ENCODE assay signal across 7 cellular contexts in genomic region chr15:79310985-79311900, GRCh38. TPM values are rescaled to one million over a fixed set of nuclear protein-coding genes. Genes with fewer than 3 reads are reported as not detected.
DNase-seq lines count a peak whose midpoint lies in the region; ATAC-seq, FAIRE-seq and TF ChIP-seq lines count a peak whose summit lies in the region.

Gene TMED3, plus strand, starts transcription at chr15:79311112. Its CDS starts 138 bp downstream, at chr15:79311250.

- peak within 1 kb of the TSS; percentile 95 for H3K4me2 ChIP-seq in astrocyte (ENCODE audit: low read length)

- H3K27ac ChIP-seq in astrocyte (ENCODE audit: low read depth, low read length): peak within 1 kb of the TSS; percentile 67

- H3K36me3 ChIP-seq in astrocyte (ENCODE audit: insufficient read depth, low read length): peaks cover 25% of the 10 kb centered on the region

- H3K27ac Mint-ChIP-seq in T-helper 2 cell treated with Interferon-gamma antibody and Interleukin-4, amounts not matched to agents 5 μg/mL and 100 μg/mL, for 36 hours: peak within 1 kb of the TSS; percentile 78
- H3K27ac Mint-ChIP-seq in astrocyte (ENCODE audit: unreplicated experiment): peak within 1 kb of the TSS; percentile 63

- H4K20me1 ChIP-seq in astrocyte (ENCODE audit: insufficient read depth, low read length): peaks cover 43% of the 10 kb centered on the region

- peaks cover 25% of the 10 kb centered on the region for H3K27me3 Mint-ChIP-seq in T-helper 2 cell treated with Interferon-gamma antibody and Interleukin-4, amounts not matched to agents 5 μg/mL and 100 μg/mL, for 36 hours (ENCODE audit: low read depth)
- H3K27me3 Mint-ChIP-seq in astrocyte (ENCODE audit: low read depth, unreplicated experiment): peaks cover 21% of the 10 kb centered on the region

- peaks cover 24% of the 10 kb centered on the region for H3K4me1 Mint-ChIP-seq in T-helper 2 cell treated with Interferon-gamma antibody and Interleukin-4, amounts not matched to agents 5 μg/mL and 100 μg/mL, for 36 hours (ENCODE audit: low read depth)
- H3K4me1 Mint-ChIP-seq in astrocyte (ENCODE audit: low read depth, unreplicated experiment): peaks cover 12% of the 10 kb centered on the region

- H2AFZ ChIP-seq in astrocyte (ENCODE audit: low read depth, low read length): peak within 1 kb of the TSS; percentile 97

- peak within 1 kb of the TSS; percentile 94 for H3K4me3 Mint-ChIP-seq in T-helper 2 cell treated with Interferon-gamma antibody and Interleukin-4, amounts not matched to agents 5 μg/mL and 100 μg/mL, for 36 hours
- peak within 1 kb of the TSS; percentile 96 for H3K4me3 Mint-ChIP-seq in astrocyte (ENCODE audit: unreplicated experiment)

- peaks cover 13% of the 10 kb centered on the region for H3K4me1 ChIP-seq in astrocyte (ENCODE audit: insufficient read depth, low read length)

- no peak for FAIRE-seq in astrocyte (lab: Jason Lieb, UNC)

- H3K9me3 ChIP-seq in astrocyte (ENCODE audit: insufficient read depth, low read depth, low read length): no peaks in the 10 kb centered on the region

- ATAC-seq in GM18499 (IDR thresholded peaks at IDR 0.05; ENCODE audit: insufficient read depth, unreplicated experiment) (peak; percentile 53), HG02870 (IDR thresholded peaks at IDR 0.05; ENCODE audit: unreplicated experiment) (peak; percentile 74)

- peaks cover 33% of the 10 kb centered on the region for H3K36me3 Mint-ChIP-seq in T-helper 2 cell treated with Interferon-gamma antibody and Interleukin-4, amounts not matched to agents 5 μg/mL and 100 μg/mL, for 36 hours (ENCODE audit: low read depth)
- H3K36me3 Mint-ChIP-seq in astrocyte (ENCODE audit: low read depth, unreplicated experiment): peaks cover 19% of the 10 kb centered on the region

- peak within 1 kb of the TSS; percentile 95 for H3K9ac ChIP-seq in astrocyte (ENCODE audit: low read length)

- DNase-seq in NCI-H146 (lab: John Stamatoyannopoulos, UW): peak; percentile 83
- DNase-seq in T-helper 2 cell treated with Interferon-gamma antibody and Interleukin-4, amounts not matched to agents 5 μg/mL and 100 μg/mL, for 36 hours (ENCODE audit: low spot score): peak; percentile 87
- DNase-seq in astrocyte (ENCODE audit: low read depth): peak; percentile 76
- DNase-seq in hippocampal formation (lab: John Stamatoyannopoulos, UW): peak; percentile 40 to 61
- peak; percentile 48 for DNase-seq in retinal pigment epithelial cell (ENCODE audit: low read depth)

- TF ChIP-seq CTCF in astrocyte (IDR thresholded peaks at IDR 0.05; ENCODE audit: insufficient read depth, low read depth, low read length) (no peak), retinal pigment epithelial cell (conservative IDR thresholded peaks at IDR 0.05; ENCODE audit: low read depth, low read length) (peak; percentile 11)

- peak within 1 kb of the TSS; percentile 95 for H3K4me3 ChIP-seq in astrocyte (ENCODE audit: insufficient read depth, low read depth, low read length)
- H3K4me3 ChIP-seq in retinal pigment epithelial cell (ENCODE audit: low read length): peak within 1 kb of the TSS; percentile 88

- H3K9me3 Mint-ChIP-seq in T-helper 2 cell treated with Interferon-gamma antibody and Interleukin-4, amounts not matched to agents 5 μg/mL and 100 μg/mL, for 36 hours: no peaks in the 10 kb centered on the region
- no peaks in the 10 kb centered on the region for H3K9me3 Mint-ChIP-seq in astrocyte (ENCODE audit: unreplicated experiment)

- H3K27me3 ChIP-seq in astrocyte (ENCODE audit: insufficient read depth, low read length): peaks cover 15% of the 10 kb centered on the region

- H3K79me2 ChIP-seq in astrocyte (ENCODE audit: insufficient read depth, low read length): peaks cover 48% of the 10 kb centered on the region

RNA-seq across cellular contexts. Expression of gene TMED3, which starts in this region (rescaled TPM):
- total RNA-seq in astrocyte: 126 and 135 TPM in 2 replicates

Comparison
In these comparisons a context has a peak if more than half of its experiments do, and no peak if none do; other contexts are left out.
1. Peak in every context shown above with its lines: DNase-seq, ATAC-seq, H3K4me3 ChIP-seq and H3K27ac ChIP-seq.